In genomic region chr6:41051873-41052272, GRCh38 we compare ENCODE assay signal across 13 cellular contexts. TPM values are rescaled to one million over a fixed set of nuclear protein-coding genes. Genes with fewer than 3 reads are reported as not detected.
DNase-seq lines count a peak whose midpoint lies in the region; ATAC-seq and TF ChIP-seq lines count a peak whose summit lies in the region.
"Had no signal": no experiment of that assay in that cellular context is flagged by ENCODE, and none has a peak within 500 bp of the region (broad histone marks: within the 10 kb centered on the region; RNA-seq: fewer than 3 reads in every experiment).

No MANE protein-coding gene starts in this region.

- H3K9me3 ChIP-seq in CD4-positive, alpha-beta T cell (ENCODE audit: control insufficient read depth, low read length), result no peaks in the 10 kb centered on the region
- H3K9me3 ChIP-seq in SU-DHL-6 (ENCODE audit: insufficient read depth, low read length) (no peaks in the 10 kb centered on the region), esophagus muscularis mucosa (no peaks in the 10 kb centered on the region)
- H3K9me3 ChIP-seq: Peyer's patch had no signal

- H3K4me1 ChIP-seq in esophagus muscularis mucosa, result peaks cover 32 to 60% (median 49%) of the 10 kb centered on the region in 4 donors

- CTCF ChIA-PET in CD4-positive, alpha-beta T cell (lab: Charles Lee), result no interaction called here

- peaks cover 22% of the 10 kb centered on the region for H3K4me1 Mint-ChIP-seq in CD4-positive, alpha-beta T cell (ENCODE audit: low read depth)
- H3K4me1 Mint-ChIP-seq in naive B cell, result peaks cover 15 to 25% (median 23%) of the 10 kb centered on the region in 3 donors

- peak; percentile 17 for ATAC-seq in CD4-positive, alpha-beta T cell (ENCODE audit: poor library complexity)
- peak; percentile 46 for ATAC-seq in HG03175 (IDR thresholded peaks at IDR 0.05; ENCODE audit: unreplicated experiment)
- ATAC-seq in naive B cell (ENCODE audit: low read depth in 2 of 2), result peak; percentile 91 to 93
- ATAC-seq in HG02798 (IDR thresholded peaks at IDR 0.05; ENCODE audit: poor library complexity, unreplicated experiment), result no peak
- ATAC-seq: sciatic nerve had no signal

- peaks cover 14% of the 10 kb centered on the region for H3K36me3 Mint-ChIP-seq in CD4-positive, alpha-beta T cell (ENCODE audit: low read depth)
- H3K36me3 Mint-ChIP-seq in naive B cell, result peaks cover 0 to 13% of the 10 kb centered on the region in 2 donors

- no peak for TF ChIP-seq CTCF in CD4-positive, alpha-beta T cell (IDR thresholded peaks at IDR 0.05)
- TF ChIP-seq CTCF in SU-DHL-6 (IDR thresholded peaks at IDR 0.05; ENCODE audit: insufficient read depth, low read length, poor library complexity, severe bottlenecking) (no peak), esophagus muscularis mucosa (IDR thresholded peaks at IDR 0.05) (no peak)

- peak overlapping the region; percentile 27 for H3K4me2 ChIP-seq in SU-DHL-6 (ENCODE audit: low read depth, low read length, poor library complexity, severe bottlenecking)

- no peak for DNase-seq in CD4-positive, alpha-beta T cell
- DNase-seq in naive B cell (peak; percentile 38), esophagus muscularis mucosa (ENCODE audit: extremely low spot score) (no peak), GM03348 (ENCODE audit: low spot score) (no peak)
- DNase-seq: activated CD4-positive, CD25-positive, alpha-beta regulatory T cell treated with anti-CD3 and anti-CD28 coated beads, Interleukin-2, amount 50 U/mL, for 72 hours; NCI-H187 treated with DMSO at 0.1 percent for 48 hours; Peyer's patch had no signal

- H3K27ac Mint-ChIP-seq in CD4-positive, alpha-beta T cell, result peak overlapping the region; percentile 13
- peak overlapping the region; percentile 0 to 95 (median 36) for H3K27ac Mint-ChIP-seq in naive B cell

- H3K79me2 ChIP-seq in SU-DHL-6 (ENCODE audit: insufficient read depth, low read length), result no peaks in the 10 kb centered on the region

- no peaks in the 10 kb centered on the region for H3K27me3 ChIP-seq in CD4-positive, alpha-beta T cell (ENCODE audit: control insufficient read depth, insufficient read depth, low read length)
- H3K27me3 ChIP-seq in SU-DHL-6 (ENCODE audit: low read length), result no peaks in the 10 kb centered on the region
- H3K27me3 ChIP-seq in esophagus muscularis mucosa, result no peaks in the 10 kb centered on the region
- H3K27me3 ChIP-seq: Peyer's patch had no signal

- H3K9me3 Mint-ChIP-seq in CD4-positive, alpha-beta T cell, result no peaks in the 10 kb centered on the region
- H3K9me3 Mint-ChIP-seq in naive B cell, result peaks cover 0 to 3% (median 0%) of the 10 kb centered on the region in 7 donors

- no peaks in the 10 kb centered on the region for H4K20me1 ChIP-seq in SU-DHL-6 (ENCODE audit: low read depth, low read length)

- H3K4me3 ChIP-seq in SU-DHL-6 (ENCODE audit: insufficient read depth, low read length, poor library complexity, severe bottlenecking) (no peak overlapping the region), esophagus muscularis mucosa (no peak overlapping the region)
- H3K4me3 ChIP-seq: Peyer's patch had no signal

- POLR2A ChIA-PET in CD4-positive, alpha-beta T cell (lab: Charles Lee), result interaction anchor here (0.6 to 1.7 kb wide), 2 partner anchors 24 to 692 kb away, joined by 3 to 9 read pairs; no protein-coding TSS in a partner anchor

- TF ChIP-seq POLR2A in esophagus muscularis mucosa (IDR thresholded peaks at IDR 0.05; ENCODE audit: low read depth), result no peak

- H3K9ac ChIP-seq in SU-DHL-6 (ENCODE audit: low read length), result no peak overlapping the region

- peak overlapping the region; percentile 7 for H3K4me3 Mint-ChIP-seq in CD4-positive, alpha-beta T cell
- H3K4me3 Mint-ChIP-seq in naive B cell, result peak overlapping the region in 7 of 8 donors; percentile 1 to 78 (median 44)

- H2AFZ ChIP-seq in SU-DHL-6 (ENCODE audit: low read depth, low read length, severe bottlenecking), result peak overlapping the region; percentile 46

- H3K27ac ChIP-seq in CD4-positive, alpha-beta T cell (ENCODE audit: low read depth, low read length), result no peak overlapping the region
- H3K27ac ChIP-seq in SU-DHL-6 (ENCODE audit: low read depth, low read length), result peak overlapping the region; percentile 1; the same call in 1 of the 2 replicates
- H3K27ac ChIP-seq in esophagus muscularis mucosa (replicated peaks in 1 of 4), result no peak overlapping the region

- H3K27me3 Mint-ChIP-seq in CD4-positive, alpha-beta T cell, result no peaks in the 10 kb centered on the region
- no peaks in the 10 kb centered on the region for H3K27me3 Mint-ChIP-seq in naive B cell

- H3K36me3 ChIP-seq in SU-DHL-6 (ENCODE audit: low read length) (no peaks in the 10 kb centered on the region), esophagus muscularis mucosa (no peaks in the 10 kb centered on the region)
- H3K36me3 ChIP-seq: Peyer's patch had no signal

- no peaks in the 10 kb centered on the region for H3K9me2 ChIP-seq in SU-DHL-6 (replicated peaks; ENCODE audit: insufficient read depth, low read length)

- TF ChIP-seq EP300 in esophagus muscularis mucosa (IDR thresholded peaks at IDR 0.05), result no peak

- 80% methylated on average over 5 of the region's 5 CpGs for WGBS in esophagus muscularis mucosa

- no peaks in the 10 kb centered on the region for H3F3A ChIP-seq in SU-DHL-6 (ENCODE audit: insufficient read depth)

- intact Hi-C loops in CD4-positive, alpha-beta T cell (cut with DNase I, micrococcal nuclease), result no loop called here
- intact Hi-C loops in esophagus muscularis mucosa (cut with DNase I), result no loop called here

RNA-seq across cellular contexts. Expression of gene APOBEC2, which starts 1.1 kb away (rescaled TPM):
- not detected for total RNA-seq in CD4-positive, alpha-beta T cell
- 1 to 10 TPM in 1 of 6 donors, under 1 TPM in 4, not detected in 1; 0.64 to 1.0 (median 0.85) TPM for polyA plus RNA-seq in naive B cell (ENCODE audit: low read depth in 6 of 6)
- 1 to 10 TPM in 1 of 4 donors, under 1 TPM in 2, not detected in 1; 0.50 to 1.0 (median 0.97) TPM for total RNA-seq in esophagus muscularis mucosa
- total RNA-seq: Daoy, mesenteric fat pad, sciatic nerve had no signal

RNA-seq across cellular contexts. Expression of gene TSPO2, which starts 9.6 kb away (rescaled TPM):
- not detected for total RNA-seq in CD4-positive, alpha-beta T cell
- not detected for polyA plus RNA-seq in naive B cell (ENCODE audit: low read depth in 6 of 6)
- total RNA-seq in esophagus muscularis mucosa, result not detected
- total RNA-seq: Daoy, mesenteric fat pad, Peyer's patch had no signal

RNA-seq across cellular contexts. Expression of gene UNC5CL, which starts 12.9 kb away (rescaled TPM):
- 1 to 10 TPM; 2.5 to 2.9 TPM for total RNA-seq in CD4-positive, alpha-beta T cell
- polyA plus RNA-seq in naive B cell (ENCODE audit: low read depth in 6 of 6), result under 1 TPM in 4 of 6 donors, not detected in 2; 0.47 to 0.58 (median 0.49) TPM
- total RNA-seq in esophagus muscularis mucosa, result under 1 TPM; 0.33 to 0.83 (median 0.60) TPM

RNA-seq across cellular contexts. Expression of gene OARD1, which starts 20.3 kb away (rescaled TPM):
- 10 to 100 TPM; 29.7 to 30.1 TPM for total RNA-seq in CD4-positive, alpha-beta T cell
- 10 to 100 TPM; 45.8 to 70.6 (median 62.6) TPM for polyA plus RNA-seq in naive B cell (ENCODE audit: low read depth in 6 of 6)
- 10 to 100 TPM; 11.9 to 19.4 (median 16.5) TPM for total RNA-seq in esophagus muscularis mucosa

RNA-seq across cellular contexts. Expression of gene NFYA, which starts 20.9 kb away (rescaled TPM):
- total RNA-seq in CD4-positive, alpha-beta T cell, result 10 to 100 TPM; 26.7 to 27.3 TPM
- polyA plus RNA-seq in naive B cell (ENCODE audit: low read depth in 6 of 6), result 10 to 100 TPM; 23.0 to 47.1 (median 28.9) TPM
- total RNA-seq in esophagus muscularis mucosa, result 10 to 100 TPM in 3 of 4 donors, 1 to 10 TPM in 1; 9.1 to 11.4 (median 10.5) TPM
